In genomic region chr10:68562666-68563522, GRCh38 we compare ENCODE assay signal across 8 cellular contexts. TPM values are rescaled to one million over a fixed set of nuclear protein-coding genes. Genes with fewer than 3 reads are reported as not detected.
DNase-seq lines count a peak whose midpoint lies in the region; ATAC-seq and TF ChIP-seq lines count a peak whose summit lies in the region.

No MANE protein-coding gene starts in this region.

- peaks cover 2% of the 10 kb centered on the region for H3K36me3 Mint-ChIP-seq in activated naive CD4-positive, alpha-beta T cell treated with anti-CD3 and anti-CD28 coated beads, Interleukin-2, amount 50 U/mL, for 24 hours
- H3K36me3 Mint-ChIP-seq in activated naive CD4-positive, alpha-beta T cell treated with anti-CD3 and anti-CD28 coated beads, Interleukin-2, amount 10 ng/mL, durations not matched to agents 7 days and 5 days = peaks cover 5% of the 10 kb centered on the region

- H3K4me3 ChIP-seq in SJCRH30 = peak overlapping the region; percentile 93
- peak overlapping the region; percentile 30 for H3K4me3 ChIP-seq in thoracic aorta

- no peak for TF ChIP-seq CTCF in thoracic aorta (IDR thresholded peaks at IDR 0.05)

- no peak for DNase-seq in activated naive CD4-positive, alpha-beta T cell treated with anti-CD3 and anti-CD28 coated beads, Interleukin-2, amount 10 ng/mL, durations not matched to agents 7 days and 5 days
- DNase-seq in SJCRH30 (peak in 1 of 2 experiments; percentile 42), iPS DF 19.7 (ENCODE audit: low read depth, low spot score) (peak; percentile 77), thoracic aorta (ENCODE audit: low spot score) (no peak), NCI-H2107 (lab: John Stamatoyannopoulos, UW) (no peak)
- DNase-seq in activated naive CD4-positive, alpha-beta T cell treated with anti-CD3 and anti-CD28 coated beads, Interleukin-2, amount 50 U/mL, for 16 hours = no peak

- ATAC-seq in thoracic aorta (ENCODE audit: insufficient number of reproducible peaks, low FRiP score, low read depth) (no peak), HG03521 (IDR thresholded peaks at IDR 0.05; ENCODE audit: unreplicated experiment) (no peak)

- CTCF ChIA-PET in activated naive CD4-positive, alpha-beta T cell treated with anti-CD3 and anti-CD28 coated beads, Interleukin-2, amount 10 ng/mL, durations not matched to agents 7 days and 5 days (lab: Charles Lee) = interaction anchor here (1.0 to 2.7 kb wide), 2 partner anchors 12 to 38 kb away, joined by 3 to 9 read pairs; no protein-coding TSS in a partner anchor

- peak overlapping the region; percentile 23 for H3K4me3 Mint-ChIP-seq in activated naive CD4-positive, alpha-beta T cell treated with anti-CD3 and anti-CD28 coated beads, Interleukin-2, amount 50 U/mL, for 24 hours
- no peak overlapping the region for H3K4me3 Mint-ChIP-seq in activated naive CD4-positive, alpha-beta T cell treated with anti-CD3 and anti-CD28 coated beads, Interleukin-2, amount 10 ng/mL, durations not matched to agents 7 days and 5 days

- peak overlapping the region; percentile 24; the same call in 1 of the 2 replicates for H3K27ac ChIP-seq in SJCRH30
- no peak overlapping the region for H3K27ac ChIP-seq in thoracic aorta

- H3K9me3 ChIP-seq in SJCRH30 (replicated peaks) = no peaks in the 10 kb centered on the region
- no peaks in the 10 kb centered on the region for H3K9me3 ChIP-seq in thoracic aorta

- H3K36me3 ChIP-seq in SJCRH30 (no peaks in the 10 kb centered on the region), thoracic aorta (no peaks in the 10 kb centered on the region)

- peak overlapping the region; percentile 13 for H3K27ac Mint-ChIP-seq in activated naive CD4-positive, alpha-beta T cell treated with anti-CD3 and anti-CD28 coated beads, Interleukin-2, amount 50 U/mL, for 24 hours
- H3K27ac Mint-ChIP-seq in activated naive CD4-positive, alpha-beta T cell treated with anti-CD3 and anti-CD28 coated beads, Interleukin-2, amount 10 ng/mL, durations not matched to agents 7 days and 5 days = no peak overlapping the region

- H3K27me3 Mint-ChIP-seq in activated naive CD4-positive, alpha-beta T cell treated with anti-CD3 and anti-CD28 coated beads, Interleukin-2, amount 50 U/mL, for 24 hours = peaks cover 41% of the 10 kb centered on the region
- H3K27me3 Mint-ChIP-seq in activated naive CD4-positive, alpha-beta T cell treated with anti-CD3 and anti-CD28 coated beads, Interleukin-2, amount 10 ng/mL, durations not matched to agents 7 days and 5 days = peaks cover 92% of the 10 kb centered on the region

- H3K27me3 ChIP-seq in SJCRH30 (no peaks in the 10 kb centered on the region), thoracic aorta (replicated peaks; ENCODE audit: insufficient read depth) (no peaks in the 10 kb centered on the region)

- H3K4me1 ChIP-seq in SJCRH30 (no peaks in the 10 kb centered on the region), thoracic aorta (ENCODE audit: control insufficient read depth in 1 of 2, low read depth in 2 of 2) (peaks cover 6 to 22% of the 10 kb centered on the region in 2 donors)

- peaks cover 25% of the 10 kb centered on the region for H3K4me1 Mint-ChIP-seq in activated naive CD4-positive, alpha-beta T cell treated with anti-CD3 and anti-CD28 coated beads, Interleukin-2, amount 50 U/mL, for 24 hours
- H3K4me1 Mint-ChIP-seq in activated naive CD4-positive, alpha-beta T cell treated with anti-CD3 and anti-CD28 coated beads, Interleukin-2, amount 10 ng/mL, durations not matched to agents 7 days and 5 days = peaks cover 37% of the 10 kb centered on the region

- H3K9me3 Mint-ChIP-seq in activated naive CD4-positive, alpha-beta T cell treated with anti-CD3 and anti-CD28 coated beads, Interleukin-2, amount 50 U/mL, for 24 hours = no peaks in the 10 kb centered on the region
- no peaks in the 10 kb centered on the region for H3K9me3 Mint-ChIP-seq in activated naive CD4-positive, alpha-beta T cell treated with anti-CD3 and anti-CD28 coated beads, Interleukin-2, amount 10 ng/mL, durations not matched to agents 7 days and 5 days

RNA-seq across cellular contexts. Expression of gene TET1, which starts 2.8 kb away (rescaled TPM):
- total RNA-seq in SJCRH30 (2014; rRNA removed; shearing (Covaris generic)) = 12.8 and 13.0 TPM in 2 replicates
- 1 to 10 TPM; 2.4 to 4.0 TPM for total RNA-seq in thoracic aorta

RNA-seq across cellular contexts. Expression of gene SLC25A16, which starts 35.6 kb away (rescaled TPM):
- total RNA-seq in SJCRH30 (2014; rRNA removed; shearing (Covaris generic)) = 7.5 and 9.6 TPM in 2 replicates
- 10 to 100 TPM; 16.9 to 26.2 TPM for total RNA-seq in thoracic aorta
